In the genomic region with DNA sequence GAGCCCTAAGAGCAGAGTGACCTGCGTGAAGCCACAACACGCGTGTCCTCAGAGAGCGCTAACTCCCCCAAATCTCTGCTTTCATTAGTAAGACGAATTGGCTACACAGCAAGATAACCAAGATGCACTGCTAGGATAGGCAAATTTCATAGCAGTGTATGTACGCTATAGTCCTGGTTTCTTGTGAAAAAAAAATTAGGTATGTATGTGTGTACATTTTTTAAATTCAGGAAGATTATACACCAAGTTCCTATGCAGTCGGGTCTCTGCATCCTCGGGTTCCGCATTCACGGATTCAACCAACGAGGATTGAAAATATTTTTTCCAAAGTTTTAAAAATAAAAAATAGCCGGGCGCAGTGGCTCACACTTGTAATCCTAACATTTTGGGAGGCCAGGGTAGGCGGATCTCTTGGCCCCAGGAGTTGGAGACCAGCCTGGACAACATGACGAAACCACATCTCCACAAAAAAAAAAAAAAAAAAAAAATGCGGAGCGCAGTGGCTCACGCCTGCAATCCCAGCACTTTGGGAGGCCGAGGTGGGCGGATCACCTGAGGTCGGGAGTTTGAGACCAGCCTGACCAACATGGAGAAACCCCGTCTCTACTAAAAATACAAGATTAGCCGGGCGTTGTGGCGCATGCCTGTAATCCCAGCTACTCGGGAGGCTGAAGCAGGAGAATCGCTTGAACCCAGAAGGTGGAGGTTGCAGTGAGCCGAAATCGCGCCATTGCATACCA, we compare ENCODE assay signal across 8 cellular contexts. TPM values are rescaled to one million over a fixed set of nuclear protein-coding genes. Genes with fewer than 3 reads are reported as not detected.
DNase-seq lines count a peak whose midpoint lies in the region; FAIRE-seq and TF ChIP-seq lines count a peak whose summit lies in the region.
"Not testable (repeated sequence)": the region's sequence is repeated elsewhere in the genome, so short reads cannot be mapped to it uniquely, and the experiment has no call there.

No MANE protein-coding gene starts in this region.

- H3K9ac ChIP-seq in HUES48 (ENCODE audit: low read depth, low read length) (peak overlapping the region; percentile 71), SK-N-SH (peak overlapping the region; percentile 78), kidney (ENCODE audit: low read length in 2 of 2) (peak overlapping the region; percentile 20 to 91), neuronal stem cell (ENCODE audit: low read depth, low read length, poor library complexity) (peak overlapping the region; percentile 86)

- not testable (repeated sequence) for H2BK5ac ChIP-seq in neuronal stem cell (ENCODE audit: low read length)

- not testable (repeated sequence) for FAIRE-seq in kidney (lab: Jason Lieb, UNC)

- TF ChIP-seq RAD21 in SK-N-SH (IDR thresholded peaks at IDR 0.05; ENCODE audit: low read length), result not testable (repeated sequence)

- not testable (repeated sequence) for H4K8ac ChIP-seq in neuronal stem cell (ENCODE audit: low read depth, low read length)

- peak overlapping the region; percentile 98 for H2AFZ ChIP-seq in SK-N-SH (ENCODE audit: low read depth)
- peak overlapping the region; percentile 98 for H2AFZ ChIP-seq in neuronal stem cell (ENCODE audit: low read length)

- H3K36me3 ChIP-seq in HUES48 (ENCODE audit: control insufficient read depth, insufficient read depth, low read length); SK-N-SH (replicated peaks in 1 of 2; ENCODE audit: control insufficient read depth in 1 of 2, insufficient read depth in 2 of 2, low read length in 1 of 2); kidney (ENCODE audit: control insufficient read depth in 1 of 2, insufficient read depth in 2 of 2, low read length in 2 of 2); neuronal stem cell (replicated peaks in 1 of 2; ENCODE audit: control insufficient read depth in 2 of 2, insufficient read depth in 2 of 2, low read length in 2 of 2); thyroid gland: not testable (repeated sequence)

- not testable (repeated sequence) for H4K20me1 ChIP-seq in SK-N-SH (ENCODE audit: insufficient read depth)

- POLR2A ChIA-PET in SK-N-SH (lab: Yijun Ruan, JAX), result interaction anchor here (0.5 to 2.0 kb wide), 5 partner anchors 10 to 384 kb away, joined by 3 to 8 read pairs (median 5); no protein-coding TSS in a partner anchor

- H3K4me3 ChIP-seq in HUES48 (ENCODE audit: low read depth, low read length) (peak overlapping the region; percentile 87), SK-N-SH (ENCODE audit: low read depth in 2 of 2, low read length in 1 of 2) (peak overlapping the region; percentile 92 to 99), epithelial cell of proximal tubule (ENCODE audit: low read depth, low read length) (peak overlapping the region; percentile 65), kidney (ENCODE audit: low read length in 2 of 2) (peak overlapping the region; percentile 81 to 83), neuronal stem cell (ENCODE audit: low read length in 2 of 2) (peak overlapping the region; percentile 84 to 91), thyroid gland (replicated peaks in 1 of 3) (peak overlapping the region in 2 of 3 donors; percentile 54 to 71)

- not testable (repeated sequence) for H2BK120ac ChIP-seq in neuronal stem cell (ENCODE audit: low read depth, low read length)

- H2AK5ac ChIP-seq in neuronal stem cell (ENCODE audit: low read depth, low read length), result not testable (repeated sequence)

- not testable (repeated sequence) for H3K23ac ChIP-seq in neuronal stem cell (ENCODE audit: low read depth, low read length, poor library complexity)

- not testable (repeated sequence) for H3K4ac ChIP-seq in neuronal stem cell (ENCODE audit: low read length)

- H3K4me2 ChIP-seq in SK-N-SH (peak overlapping the region; percentile 86), neuronal stem cell (ENCODE audit: insufficient read depth, low read length, poor library complexity, severe bottlenecking) (peak overlapping the region; percentile 54)

- CTCF ChIA-PET in SK-N-SH (lab: Yijun Ruan, JAX), result interaction anchor here (1.3 to 1.7 kb wide), 2 partner anchors 10 to 69 kb away, joined by 6 read pairs; no protein-coding TSS in a partner anchor

- 13% methylated on average over 30 of the region's 30 CpGs for WGBS in SK-N-SH (ENCODE audit: low lambda C conversion rate)
- no CpG with 5 or more reads among the region's 30 CpGs for WGBS in neuronal stem cell (ENCODE audit: extremely low coverage in 2 of 2, insufficient read length in 2 of 2, insufficient replicate concordance in 1 of 2), 2 donors
- WGBS in thyroid gland, 2 donors, result 56 to 57% methylated on average over 30 of the region's 30 CpGs

- not testable (repeated sequence) for H3K79me1 ChIP-seq in neuronal stem cell (ENCODE audit: low read depth, low read length)

- not testable (repeated sequence) for H3K27me3 ChIP-seq in HUES48 (ENCODE audit: control insufficient read depth, insufficient read depth, low read length); SK-N-SH (ENCODE audit: insufficient read depth); neuronal stem cell (ENCODE audit: control insufficient read depth in 3 of 3, insufficient read depth in 3 of 3, low read depth in 1 of 3, low read length in 3 of 3); thyroid gland

- H2BK15ac ChIP-seq in neuronal stem cell (ENCODE audit: low read length), result not testable (repeated sequence)

- H3K4me1 ChIP-seq in HUES48 (ENCODE audit: control insufficient read depth, insufficient read depth, low read length); SK-N-SH (ENCODE audit: control insufficient read depth in 1 of 2, insufficient read depth in 2 of 2, low read depth in 1 of 2, low read length in 1 of 2); neuronal stem cell (ENCODE audit: control insufficient read depth in 2 of 2, insufficient read depth in 1 of 2, low read depth in 1 of 2, low read length in 2 of 2); thyroid gland: not testable (repeated sequence)
- peaks cover 8 to 20% of the 10 kb centered on the region in 2 donors for H3K4me1 ChIP-seq in kidney (ENCODE audit: control insufficient read depth in 1 of 2, insufficient read depth in 1 of 2, low read depth in 1 of 2, low read length in 2 of 2)

- not testable (repeated sequence) for H3F3A ChIP-seq in SK-N-SH (replicated peaks; ENCODE audit: insufficient read depth)

- TF ChIP-seq CTCF in SK-N-SH (IDR thresholded peaks at IDR 0.05); epithelial cell of proximal tubule (conservative IDR thresholded peaks at IDR 0.05; ENCODE audit: low read depth, low read length); kidney (IDR thresholded peaks at IDR 0.05; ENCODE audit: borderline replicate concordance, extremely low read depth, insufficient read depth); thyroid gland (IDR thresholded peaks at IDR 0.05): not testable (repeated sequence)

- not testable (repeated sequence) for H3K9me3 ChIP-seq in HUES48 (ENCODE audit: control insufficient read depth, insufficient read depth, low read length); SK-N-SH; kidney (ENCODE audit: control insufficient read depth in 1 of 2, low read length in 2 of 2); neuronal stem cell (replicated peaks in 1 of 2; ENCODE audit: control insufficient read depth in 2 of 2, insufficient read depth in 1 of 2, low read depth in 1 of 2, low read length in 2 of 2); thyroid gland

- peak overlapping the region; percentile 86 for H3K18ac ChIP-seq in neuronal stem cell (ENCODE audit: low read length)

- not testable (repeated sequence) for H3K14ac ChIP-seq in neuronal stem cell (ENCODE audit: low read length)

- DNase-seq in DMS53 (lab: John Stamatoyannopoulos, UW) (peak; percentile 61), SK-N-SH (peak; percentile 45), amniotic epithelial cell (ENCODE audit: low read depth) (peak; percentile 50)
- not testable (repeated sequence) for DNase-seq in epithelial cell of proximal tubule (ENCODE audit: low read depth); kidney; neuronal stem cell (ENCODE audit: low spot score); thyroid gland

- intact Hi-C loops in kidney (cut with DNase I); thyroid gland (cut with DNase I): not testable (repeated sequence)

- not testable (repeated sequence) for H4K91ac ChIP-seq in neuronal stem cell (ENCODE audit: low read depth, low read length, poor library complexity)

- H2BK12ac ChIP-seq in neuronal stem cell (ENCODE audit: low read length), result not testable (repeated sequence)

- H3K79me2 ChIP-seq in SK-N-SH (ENCODE audit: insufficient read depth), result not testable (repeated sequence)

- H3K27ac ChIP-seq in HUES48 (ENCODE audit: low read depth, low read length) (peak overlapping the region; percentile 70), SK-N-SH (ENCODE audit: low read depth in 2 of 2, low read length in 1 of 2) (peak overlapping the region; percentile 81 to 90), kidney (ENCODE audit: low read depth in 2 of 2, low read length in 2 of 2) (peak overlapping the region; percentile 59 to 93), thyroid gland (peak overlapping the region; percentile 35 to 70 (median 39))
- not testable (repeated sequence) for H3K27ac ChIP-seq in neuronal stem cell (replicated peaks; ENCODE audit: low read length)

- TF ChIP-seq EP300 in SK-N-SH (IDR thresholded peaks at IDR 0.05; ENCODE audit: borderline replicate concordance in 1 of 2, low read depth in 1 of 2, low read length in 1 of 2), result not testable (repeated sequence)

- not testable (repeated sequence) for H3K9me2 ChIP-seq in SK-N-SH

- TF ChIP-seq POLR2A in thyroid gland (IDR thresholded peaks at IDR 0.05), result not testable (repeated sequence)

RNA-seq across cellular contexts. Expression of gene WDR91, which starts 0.8 kb away (rescaled TPM):
- polyA plus RNA-seq in SK-N-SH (2012; rRNA removed) (8.4 and 8.9 TPM in 2 replicates), kidney (ENCODE audit: insufficient read depth, low read depth, low replicate concordance) (27.8 TPM)
- polyA plus RNA-seq in SK-N-SH (2012; cell fraction: cytosol; rRNA removed), result 2.8 and 4.0 TPM in 2 replicates
- polyA plus RNA-seq in SK-N-SH (2012; cell fraction: nucleus; rRNA removed), result 42.2 and 42.4 TPM in 2 replicates
- total RNA-seq in epithelial cell of proximal tubule (8.7 and 16.3 TPM in 2 replicates), kidney (73.9 TPM), thyroid gland (10 to 100 TPM in 1 of 4 donors, 1 to 10 TPM in 3; 8.4 to 34.4 (median 9.1) TPM)
- 4.6 TPM for polyA plus RNA-seq in neuronal stem cell (2013, experiment 1 of 2)
- 3.6 TPM for polyA plus RNA-seq in neuronal stem cell (2013, experiment 2 of 2)

RNA-seq across cellular contexts. Expression of gene STRA8, which starts 21.5 kb away (rescaled TPM):
- not detected in 2 replicates for polyA plus RNA-seq in SK-N-SH (2012; rRNA removed)
- not detected in 2 replicates for polyA plus RNA-seq in SK-N-SH (2012; cell fraction: cytosol; rRNA removed)
- not detected in 2 replicates for polyA plus RNA-seq in SK-N-SH (2012; cell fraction: nucleus; rRNA removed)
- total RNA-seq in epithelial cell of proximal tubule, result not detected in 2 replicates
- total RNA-seq in kidney, result not detected
- polyA plus RNA-seq in kidney (ENCODE audit: insufficient read depth, low read depth, low replicate concordance), result 0.43 TPM
- polyA plus RNA-seq in neuronal stem cell (2013, experiment 1 of 2), result not detected
- polyA plus RNA-seq in neuronal stem cell (2013, experiment 2 of 2), result not detected
- not detected for total RNA-seq in thyroid gland

RNA-seq across cellular contexts. Expression of gene CYREN, which starts 41.6 kb away (rescaled TPM):
- polyA plus RNA-seq in SK-N-SH (2012; rRNA removed) (53.4 and 60.6 TPM in 2 replicates), kidney (ENCODE audit: insufficient read depth, low read depth, low replicate concordance) (39.4 TPM)
- 44.4 and 56.2 TPM in 2 replicates for polyA plus RNA-seq in SK-N-SH (2012; cell fraction: cytosol; rRNA removed)
- polyA plus RNA-seq in SK-N-SH (2012; cell fraction: nucleus; rRNA removed), result 39.5 and 39.9 TPM in 2 replicates
- total RNA-seq in epithelial cell of proximal tubule (54.5 and 80.3 TPM in 2 replicates), kidney (89.3 TPM), thyroid gland (10 to 100 TPM; 40.3 to 54.4 (median 46.8) TPM)
- 21.9 TPM for polyA plus RNA-seq in neuronal stem cell (2013, experiment 1 of 2)
- 21.4 TPM for polyA plus RNA-seq in neuronal stem cell (2013, experiment 2 of 2)
